In genomic region chr11:59669611-59670009, GRCh38 we compare ENCODE assay signal across 8 cellular contexts. TPM values are rescaled to one million over a fixed set of nuclear protein-coding genes. Genes with fewer than 3 reads are reported as not detected.
DNase-seq lines count a peak whose midpoint lies in the region; ATAC-seq, FAIRE-seq and TF ChIP-seq lines count a peak whose summit lies in the region.

No MANE protein-coding gene starts in this region.

- TF ChIP-seq EP300 in A549 (IDR thresholded peaks at IDR 0.05): no peak

- FAIRE-seq in A549 (lab: Jason Lieb, UNC) (no peak), urothelium cell line (lab: Jason Lieb, UNC) (no peak)

- ATAC-seq in A549 (peak; percentile 28 to 44; a peak in 5 of 6 replicates), GM18511 (IDR thresholded peaks at IDR 0.05; ENCODE audit: unreplicated experiment) (peak; percentile 24), GM19035 (IDR thresholded peaks at IDR 0.05; ENCODE audit: unreplicated experiment) (no peak)

- CTCF ChIA-PET in A549 (lab: Yijun Ruan, JAX): interaction anchor here (0.6 to 3.7 kb wide), 13 partner anchors 9 to 498 kb away, joined by 3 to 30 read pairs (median 4); partner anchors contain the start of gene DTX4

- H3K9me3 ChIP-seq in A549 (no peaks in the 10 kb centered on the region), Peyer's patch (no peaks in the 10 kb centered on the region), mucosa of rectum (ENCODE audit: control insufficient read depth in 2 of 2, low read length in 2 of 2) (no peaks in the 10 kb centered on the region)

- no peak for TF ChIP-seq CTCF in A549 (IDR thresholded peaks at IDR 0.05)
- TF ChIP-seq CTCF in Peyer's patch (IDR thresholded peaks at IDR 0.05): no peak
- no peak for TF ChIP-seq CTCF in epithelial cell of esophagus (IDR thresholded peaks at IDR 0.05; ENCODE audit: insufficient read depth, low read depth, low read length, missing control alignments)

- peak overlapping the region; percentile 92 to 98 for H3K27ac ChIP-seq in A549
- H3K27ac ChIP-seq in Peyer's patch: peak overlapping the region; percentile 91 to 99 (median 96)
- peak overlapping the region; percentile 98 for H3K27ac ChIP-seq in mucosa of rectum (ENCODE audit: low read depth in 2 of 2, low read length in 2 of 2)

- H3K36me3 ChIP-seq in Peyer's patch: peaks cover 0 to 23% (median 0%) of the 10 kb centered on the region in 3 donors
- peaks cover 8 to 11% of the 10 kb centered on the region in 2 donors for H3K36me3 ChIP-seq in mucosa of rectum (ENCODE audit: control insufficient read depth in 2 of 2, insufficient read depth in 2 of 2, low read length in 2 of 2)

- peak overlapping the region; percentile 90 for H3K4me3 ChIP-seq in A549
- peak overlapping the region; percentile 80 to 99 (median 91) for H3K4me3 ChIP-seq in Peyer's patch
- peak overlapping the region; percentile 80 for H3K4me3 ChIP-seq in epithelial cell of esophagus (ENCODE audit: low read length)
- peak overlapping the region; percentile 70 to 96 for H3K4me3 ChIP-seq in mucosa of rectum (ENCODE audit: low read length in 2 of 2)

- POLR2A ChIA-PET in A549 (lab: Yijun Ruan, JAX): interaction anchor here (0.5 to 2.4 kb wide), 29 partner anchors 8 to 587 kb away, joined by 3 to 43 read pairs (median 5); partner anchors contain the start of genes DTX4, MRPL16, OSBP and STX3

- TF ChIP-seq POLR2A in A549 (IDR thresholded peaks at IDR 0.05; ENCODE audit: low read length): no peak
- TF ChIP-seq POLR2A in Peyer's patch (IDR thresholded peaks at IDR 0.05): no peak

- H3K27me3 ChIP-seq in Peyer's patch: no peaks in the 10 kb centered on the region
- no peaks in the 10 kb centered on the region for H3K27me3 ChIP-seq in mucosa of rectum (ENCODE audit: control insufficient read depth in 2 of 2, insufficient read depth in 2 of 2, low read length in 2 of 2)

- H3K4me1 ChIP-seq in A549 (peaks cover 17% of the 10 kb centered on the region), Peyer's patch (peaks cover 4 to 28% (median 8%) of the 10 kb centered on the region in 4 donors), mucosa of rectum (ENCODE audit: control insufficient read depth in 2 of 2, insufficient read depth in 2 of 2, low read length in 2 of 2) (peaks cover 17 to 18% of the 10 kb centered on the region in 2 donors)

- peak overlapping the region; percentile 77 for H3K4me2 ChIP-seq in A549

- peak overlapping the region; percentile 86 to 98 for H3K9ac ChIP-seq in mucosa of rectum (ENCODE audit: low read depth in 1 of 2, low read length in 2 of 2)

- WGBS in A549 (ENCODE audit: missing lambda C conversion rate): 12% methylated on average over 22 of the region's 22 CpGs

- DNase-seq in A549 (ENCODE audit: low read depth in 1 of 2, low spot score in 1 of 2): peak in 1 of 2 experiments; percentile 21
- DNase-seq in Peyer's patch: peak in 1 of 3 donors; percentile 55
- DNase-seq in epithelial cell of esophagus (ENCODE audit: low read depth): peak; percentile 61
- peak; percentile 69 for DNase-seq in urothelium cell line (ENCODE audit: low spot score)
- DNase-seq in dermis blood vessel endothelial cell: no peak

- TF ChIP-seq RAD21 in A549 (conservative IDR thresholded peaks at IDR 0.05 in 1 of 2, IDR thresholded peaks at IDR 0.05 in 1 of 2): no peak

TF ChIP-seq in A549, 52 proteins besides CTCF, POLR2A, EP300 and RAD21:
- no peak for TF ChIP-seq GATA3 (IDR thresholded peaks at IDR 0.05; ENCODE audit: borderline replicate concordance)
- TF ChIP-seq MAX (IDR thresholded peaks at IDR 0.05): peak; percentile 79
- TF ChIP-seq E2F6 (IDR thresholded peaks at IDR 0.05; ENCODE audit: borderline replicate concordance, low read depth): peak; percentile 89
- TF ChIP-seq ZNF302 (CRISPR knock-in tag; IDR thresholded peaks at IDR 0.05): no peak
- TF ChIP-seq RNF2 (IDR thresholded peaks at IDR 0.05; ENCODE audit: borderline replicate concordance, low read depth): no peak
- no peak for TF ChIP-seq RFX5 (IDR thresholded peaks at IDR 0.05)
- TF ChIP-seq CHD4 (IDR thresholded peaks at IDR 0.05; ENCODE audit: borderline replicate concordance): no peak
- TF ChIP-seq ESRRA (IDR thresholded peaks at IDR 0.05; ENCODE audit: borderline replicate concordance, low read length): no peak
- TF ChIP-seq HDAC2 (IDR thresholded peaks at IDR 0.05): no peak
- TF ChIP-seq HOXA7 (CRISPR knock-in tag; IDR thresholded peaks at IDR 0.05): no peak
- no peak for TF ChIP-seq POLR2AphosphoS2 (conservative IDR thresholded peaks at IDR 0.05; ENCODE audit: low read length)
- peak; percentile 77 to 89; a peak in 3 of 4 replicates for TF ChIP-seq CEBPB (IDR thresholded peaks at IDR 0.05)

RNA-seq across cellular contexts. Expression of gene PATL1, which starts 0.8 kb away (rescaled TPM):
- polyA plus RNA-seq in A549 (2011; rRNA removed) (54.6 and 61.4 TPM in 2 replicates), A549 (2017; fragmentation: RNase III; extraction: RNeasy Plus Mini Kit Qiagen cat#74134 plus additional on column Dnase treatment) (36.5 to 40.6 TPM (median 37.2 TPM) in 3 replicates)
- polyA plus RNA-seq in A549 (2012; cell fraction: cytosol; rRNA removed): 36.4 and 44.0 TPM in 2 replicates
- polyA plus RNA-seq in A549 (2012; cell fraction: nucleus; rRNA removed): 20.3 and 23.5 TPM in 2 replicates
- polyA minus RNA-seq in A549 (2011; rRNA and poly(A)+ RNA removed): 27.2 and 28.3 TPM in 2 replicates
- total RNA-seq in Peyer's patch (10 to 100 TPM; 19.0 to 25.6 (median 22.9) TPM), dermis blood vessel endothelial cell (6.0 and 13.0 TPM in 2 replicates)

RNA-seq across cellular contexts. Expression of gene OR10V1, which starts 44.0 kb away (rescaled TPM):
- polyA plus RNA-seq in A549 (2011; rRNA removed) (not detected in 2 replicates), A549 (2017; fragmentation: RNase III; extraction: RNeasy Plus Mini Kit Qiagen cat#74134 plus additional on column Dnase treatment) (not detected in 3 replicates)
- not detected in 2 replicates for polyA plus RNA-seq in A549 (2012; cell fraction: cytosol; rRNA removed)
- not detected in 2 replicates for polyA plus RNA-seq in A549 (2012; cell fraction: nucleus; rRNA removed)
- not detected in 2 replicates for polyA minus RNA-seq in A549 (2011; rRNA and poly(A)+ RNA removed)
- total RNA-seq in Peyer's patch (not detected), dermis blood vessel endothelial cell (not detected in 2 replicates)

RNA-seq across cellular contexts. Expression of gene OSBP, which starts 54.0 kb away (rescaled TPM):
- polyA plus RNA-seq in A549 (2011; rRNA removed) (31.7 and 39.6 TPM in 2 replicates), A549 (2017; fragmentation: RNase III; extraction: RNeasy Plus Mini Kit Qiagen cat#74134 plus additional on column Dnase treatment) (25.4 to 26.3 TPM (median 25.9 TPM) in 3 replicates)
- polyA plus RNA-seq in A549 (2012; cell fraction: cytosol; rRNA removed): 8.8 and 11.0 TPM in 2 replicates
- 7.8 and 10.8 TPM in 2 replicates for polyA plus RNA-seq in A549 (2012; cell fraction: nucleus; rRNA removed)
- 22.7 and 27.4 TPM in 2 replicates for polyA minus RNA-seq in A549 (2011; rRNA and poly(A)+ RNA removed)
- total RNA-seq in Peyer's patch (100 to 1,000 TPM in 1 of 4 donors, 10 to 100 TPM in 3; 53.8 to 106 (median 58.7) TPM), dermis blood vessel endothelial cell (41.5 and 68.4 TPM in 2 replicates)
